Comparison of ENCODE assay signal across 13 cellular contexts in genomic region chr14:61573748-61574513, GRCh38.
DNase-seq lines count a peak whose midpoint lies in the region; ATAC-seq, FAIRE-seq and TF ChIP-seq lines count a peak whose summit lies in the region.
"Had no signal": no experiment of that assay in that cellular context is flagged by ENCODE, and none has a peak within 500 bp of the region (broad histone marks: within the 10 kb centered on the region; RNA-seq: fewer than 3 reads in every experiment).

No MANE protein-coding gene starts in this region.

- H3K36me3 ChIP-seq in BLaER1 treated with 17β-estradiol and CSF1 and Interleukin-3, amounts not matched to agents 10 nM and 100 nM, result no peaks in the 10 kb centered on the region
- H3K36me3 ChIP-seq in PC-9 (ENCODE audit: low read depth), result no peaks in the 10 kb centered on the region
- no peaks in the 10 kb centered on the region for H3K36me3 ChIP-seq in endothelial cell of umbilical vein (ENCODE audit: control insufficient read depth in 2 of 2, extremely low read depth in 1 of 2, insufficient read depth in 2 of 2, low read length in 2 of 2)
- H3K36me3 ChIP-seq: upper lobe of left lung had no signal

- ATAC-seq in GM19328 (IDR thresholded peaks at IDR 0.05; ENCODE audit: unreplicated experiment), result no peak

- H3K9me3 ChIP-seq in BLaER1 treated with 17β-estradiol and CSF1 and Interleukin-3, amounts not matched to agents 10 nM and 100 nM (replicated peaks in 1 of 11), result no peaks in the 10 kb centered on the region
- no peaks in the 10 kb centered on the region for H3K9me3 ChIP-seq in PC-9 (ENCODE audit: insufficient read depth, low read depth)
- H3K9me3 ChIP-seq in endothelial cell of umbilical vein (replicated peaks; ENCODE audit: control insufficient read depth, insufficient read depth, low read length), result no peaks in the 10 kb centered on the region
- H3K9me3 ChIP-seq: upper lobe of left lung had no signal

- TF ChIP-seq CTCF in PC-9 (conservative IDR thresholded peaks at IDR 0.05) (no peak), endothelial cell of umbilical vein (IDR thresholded peaks at IDR 0.05; ENCODE audit: extremely low read depth in 1 of 2, insufficient read depth in 1 of 2, low read depth in 1 of 2, low read length in 2 of 2) (no peak), nephron (IDR thresholded peaks at IDR 0.05; ENCODE audit: unreplicated experiment in 3 of 3) (no peak)

- peak overlapping the region in 1 of 11 experiments; percentile 93; a peak in 2 of 22 replicates for H3K27ac ChIP-seq in BLaER1 treated with 17β-estradiol and CSF1 and Interleukin-3, amounts not matched to agents 10 nM and 100 nM
- peak overlapping the region; percentile 59 for H3K27ac ChIP-seq in PC-9
- H3K27ac ChIP-seq in endothelial cell of umbilical vein (ENCODE audit: insufficient read depth, low read depth, low read length), result no peak overlapping the region
- H3K27ac ChIP-seq: upper lobe of left lung had no signal

- H3K9me3 Mint-ChIP-seq in nephron, result no peaks in the 10 kb centered on the region
- H3K9me3 Mint-ChIP-seq: H9 had no signal

- no peak overlapping the region for H3K9ac ChIP-seq in BLaER1 treated with 17β-estradiol and CSF1 and Interleukin-3, amounts not matched to agents 10 nM and 100 nM
- H3K9ac ChIP-seq in endothelial cell of umbilical vein (replicated peaks; ENCODE audit: extremely low read depth, insufficient read depth, low read length), result no peak overlapping the region

- peak; percentile 54 for FAIRE-seq in endothelial cell of umbilical vein (lab: Jason Lieb, UNC)

- POLR2A ChIA-PET in PC-9 (lab: Charles Lee; ENCODE audit: unreplicated experiment), result interaction anchor here (0.6 to 0.7 kb wide), 2 partner anchors 9 to 49 kb away, joined by 4 read pairs; no protein-coding TSS in a partner anchor
- POLR2A ChIA-PET in endothelial cell of umbilical vein (lab: Charles Lee), result no interaction called here

- CTCF ChIA-PET in PC-9 (lab: Charles Lee), result interaction anchor here (0.7 to 0.8 kb wide), 2 partner anchors 20 to 158 kb away, joined by 3 to 5 read pairs; no protein-coding TSS in a partner anchor
- CTCF ChIA-PET in endothelial cell of umbilical vein (lab: Charles Lee), result interaction anchor here (1.1 to 1.4 kb wide), 3 partner anchors 9 to 161 kb away, joined by 3 to 4 read pairs (median 3); no protein-coding TSS in a partner anchor

- H3K4me3 Mint-ChIP-seq in nephron, result no peak overlapping the region
- H3K4me3 Mint-ChIP-seq: H9 had no signal

- no peaks in the 10 kb centered on the region for H4K20me1 ChIP-seq in BLaER1 treated with 17β-estradiol and CSF1 and Interleukin-3, amounts not matched to agents 10 nM and 100 nM
- no peaks in the 10 kb centered on the region for H4K20me1 ChIP-seq in PC-9 (ENCODE audit: insufficient read depth)
- H4K20me1 ChIP-seq in endothelial cell of umbilical vein (replicated peaks; ENCODE audit: control insufficient read depth, extremely low read depth, insufficient read depth, low read length), result no peaks in the 10 kb centered on the region

- dilution Hi-C loops in endothelial cell of umbilical vein (cut with MboI; ENCODE audit: extremely low pct_ligation_motif_present, low sequenced_read_pairs), result no loop called here

- H3K4me3 ChIP-seq in BLaER1 treated with 17β-estradiol and CSF1 and Interleukin-3, amounts not matched to agents 10 nM and 100 nM, result no peak overlapping the region
- H3K4me3 ChIP-seq in PC-9 (no peak overlapping the region), endothelial cell of umbilical vein (replicated peaks in 1 of 3; ENCODE audit: insufficient read depth in 1 of 3, low read depth in 1 of 3, low read length in 3 of 3) (no peak overlapping the region)
- H3K4me3 ChIP-seq: lung, upper lobe of left lung had no signal

- H3K27ac Mint-ChIP-seq in nephron, result peak overlapping the region; percentile 7 to 71 (median 49)
- H3K27ac Mint-ChIP-seq: H9 had no signal

- H2AFZ ChIP-seq in PC-9, result no peak overlapping the region
- H2AFZ ChIP-seq in endothelial cell of umbilical vein (ENCODE audit: low read depth, low read length), result no peak overlapping the region

- BruUV-seq in PC-9 (replicated peaks; lab: Mats Ljungman, UMichigan) (no TSS peak), endothelial cell of umbilical vein (replicated peaks; lab: Mats Ljungman, UMichigan) (no TSS peak)

- H3K27me3 Mint-ChIP-seq in nephron (ENCODE audit: low read depth), result peaks cover 18% of the 10 kb centered on the region

- H3K36me3 Mint-ChIP-seq in nephron (ENCODE audit: low read depth), result no peaks in the 10 kb centered on the region

- no peak for TF ChIP-seq POLR2A in endothelial cell of umbilical vein (IDR thresholded peaks at IDR 0.05; ENCODE audit: low read depth, low read length)

- H3K79me2 ChIP-seq in PC-9 (ENCODE audit: low read depth), result peaks cover 14% of the 10 kb centered on the region
- H3K79me2 ChIP-seq in endothelial cell of umbilical vein (ENCODE audit: control insufficient read depth, insufficient read depth, low read length), result no peaks in the 10 kb centered on the region

- peak overlapping the region; percentile 2 to 98 (median 22); a peak in 18 of 22 replicates for H3K4me2 ChIP-seq in BLaER1 treated with 17β-estradiol and CSF1 and Interleukin-3, amounts not matched to agents 10 nM and 100 nM
- H3K4me2 ChIP-seq in PC-9, result peak overlapping the region; percentile 27; the same call in 1 of the 2 replicates
- no peak overlapping the region for H3K4me2 ChIP-seq in endothelial cell of umbilical vein (ENCODE audit: insufficient read depth, low read length)

- H3K4me1 ChIP-seq in BLaER1 treated with 17β-estradiol and CSF1 and Interleukin-3, amounts not matched to agents 10 nM and 100 nM, result peaks cover 44 to 81% (median 55%) of the 10 kb centered on the region in 10 experiments
- peaks cover 91% of the 10 kb centered on the region for H3K4me1 ChIP-seq in PC-9 (replicated peaks; ENCODE audit: insufficient read depth)
- H3K4me1 ChIP-seq in endothelial cell of umbilical vein (ENCODE audit: control insufficient read depth, extremely low read depth, insufficient read depth, low read length), result peaks cover 21% of the 10 kb centered on the region

- no peaks in the 10 kb centered on the region for H3K9me2 ChIP-seq in PC-9 (ENCODE audit: insufficient read depth)

- no peaks in the 10 kb centered on the region for H3K27me3 ChIP-seq in BLaER1 treated with 17β-estradiol and CSF1 and Interleukin-3, amounts not matched to agents 10 nM and 100 nM
- H3K27me3 ChIP-seq in PC-9 (ENCODE audit: insufficient read depth, low read depth) (no peaks in the 10 kb centered on the region), endothelial cell of umbilical vein (ENCODE audit: control insufficient read depth in 2 of 2, insufficient read depth in 2 of 2, low read length in 2 of 2) (no peaks in the 10 kb centered on the region)
- H3K27me3 ChIP-seq: upper lobe of left lung had no signal

- intact Hi-C loops in PC-9 (cut with micrococcal nuclease; ENCODE audit: unreplicated experiment), result no loop called here
- intact Hi-C loops in endothelial cell of umbilical vein (cut with micrococcal nuclease), result no loop called here

- DNase-seq in PC-9, result peak in 1 of 2 experiments; percentile 78
- no peak for DNase-seq in endothelial cell of umbilical vein (ENCODE audit: low read depth, low spot score)
- DNase-seq in SKM-1 treated with dmso at 0.1 percent for 144 hours (lab: John Stamatoyannopoulos, UW; ENCODE audit: unreplicated experiment), result no peak
- DNase-seq in cerebellum (ENCODE audit: low spot score), result no peak
- no peak for DNase-seq in pons (ENCODE audit: low spot score)
- DNase-seq: Calu3; effector memory CD4-positive, alpha-beta T cell; H9; upper lobe of left lung had no signal

- H3K9me1 ChIP-seq in endothelial cell of umbilical vein (replicated peaks; ENCODE audit: control insufficient read depth, extremely low read depth, insufficient read depth, low read length), result no peaks in the 10 kb centered on the region

- H3K4me1 Mint-ChIP-seq in nephron, result peaks cover 46% of the 10 kb centered on the region

- H3F3A ChIP-seq in PC-9 (ENCODE audit: insufficient read depth, low read depth), result peaks cover 41% of the 10 kb centered on the region

TF ChIP-seq in endothelial cell of umbilical vein, 7 proteins besides CTCF, POLR2A, EP300 and RAD21:
- TF ChIP-seq FOS (IDR thresholded peaks at IDR 0.05; ENCODE audit: borderline replicate concordance, insufficient read depth, low read length), result no peak
- TF ChIP-seq GATA2 (IDR thresholded peaks at IDR 0.05; ENCODE audit: insufficient read depth, insufficient read length, low read depth, low read length), result no peak
- no peak for TF ChIP-seq JUN (IDR thresholded peaks at IDR 0.05; ENCODE audit: borderline replicate concordance, insufficient read depth, insufficient read length, low read depth)
- TF ChIP-seq MAX (IDR thresholded peaks at IDR 0.05; ENCODE audit: insufficient read depth, insufficient read length), result no peak
- no peak for TF ChIP-seq POLR2AphosphoS5 (IDR thresholded peaks at IDR 0.05; ENCODE audit: insufficient read depth, low read depth, low read length)
